Comparison of ENCODE assay signal across 17 cellular contexts in genomic region chr1:36884029-36884701, GRCh38.
DNase-seq lines count a peak whose midpoint lies in the region; ATAC-seq lines count a peak whose summit lies in the region.
"Had no signal": no experiment of that assay in that cellular context is flagged by ENCODE, and none has a peak within 500 bp of the region (broad histone marks: within the 10 kb centered on the region; RNA-seq: fewer than 3 reads in every experiment).

No MANE protein-coding gene starts in this region.

- no peak overlapping the region for H3K4me2 ChIP-seq in GM23248 (ENCODE audit: unreplicated experiment)

- no peaks in the 10 kb centered on the region for H3K27me3 Mint-ChIP-seq in activated T-helper 2 cell treated with anti-CD3 and anti-CD28 coated beads, Interferon-gamma antibody, Interleukin-2, Interleukin-4, amounts not matched to agents 10 μg/mL and 5 μg/mL and 100 μg/mL, durations not matched to agents 14 hours and 24 hours and 36 hours (ENCODE audit: low read depth)
- H3K27me3 Mint-ChIP-seq in stimulated activated memory B cell treated with anti-CD40 and anti-IgM and Interleukin-4, amounts not matched to agents 10 μg/mL and 1 μg/mL and 100 μg/mL, for 72 hours, result peaks cover 15% of the 10 kb centered on the region

- no peaks in the 10 kb centered on the region for H3K79me2 ChIP-seq in GM23248 (ENCODE audit: insufficient read depth)

- DNase-seq in NOMO-1 treated with DMSO at 0.1 percent for 48 hours (lab: John Stamatoyannopoulos, UW; ENCODE audit: unreplicated experiment) (peak; percentile 15), NOMO-1 treated with dmso at 0.1 percent for 144 hours (lab: John Stamatoyannopoulos, UW; ENCODE audit: unreplicated experiment) (no peak), H7 (peak; percentile 4), GM23248 (no peak), NCI-H1105 (lab: John Stamatoyannopoulos, UW) (no peak)
- peak; percentile 4 for DNase-seq in activated T-helper 2 cell treated with anti-CD3 and anti-CD28 coated beads, Interferon-gamma antibody, Interleukin-2, Interleukin-4, amounts not matched to agents 10 μg/mL and 5 μg/mL and 100 μg/mL, durations not matched to agents 14 hours and 24 hours and 36 hours (ENCODE audit: low spot score)
- DNase-seq: activated naive CD4-positive, alpha-beta T cell treated with Interleukin-2 at 50 U/mL for 16 hours; C1 segment of cervical spinal cord; foreskin fibroblast; kidney glomerular epithelial cell; NCI-H1092 treated with DMSO at 0.1 percent for 48 hours; upper lobe of left lung had no signal

- H3K4me1 ChIP-seq in GM23248 (ENCODE audit: insufficient read depth), result no peaks in the 10 kb centered on the region
- H3K4me1 ChIP-seq: ascending aorta, upper lobe of left lung had no signal

- no peak overlapping the region for H3K27ac Mint-ChIP-seq in activated T-helper 2 cell treated with anti-CD3 and anti-CD28 coated beads, Interferon-gamma antibody, Interleukin-2, Interleukin-4, amounts not matched to agents 10 μg/mL and 5 μg/mL and 100 μg/mL, durations not matched to agents 14 hours and 24 hours and 36 hours
- no peak overlapping the region for H3K27ac Mint-ChIP-seq in stimulated activated memory B cell treated with anti-CD40 and anti-IgM and Interleukin-4, amounts not matched to agents 10 μg/mL and 1 μg/mL and 100 μg/mL, for 72 hours
- H3K27ac Mint-ChIP-seq: stimulated activated naive CD8-positive, alpha-beta T cell treated with anti-CD3 and anti-CD28 coated beads, Interleukin-15, Interleukin-2, amounts not matched to agents 100 ng/mL and 50 ng/mL, for 24 hours had no signal

- H3K27me3 ChIP-seq in H7 (ENCODE audit: control insufficient read depth, insufficient read depth, low read length) (no peaks in the 10 kb centered on the region), GM23248 (replicated peaks; ENCODE audit: insufficient read depth) (no peaks in the 10 kb centered on the region)
- H3K27me3 ChIP-seq: ascending aorta, upper lobe of left lung had no signal

- no peaks in the 10 kb centered on the region for H3K9me3 ChIP-seq in GM23248 (ENCODE audit: low read depth)
- H3K9me3 ChIP-seq: ascending aorta, upper lobe of left lung had no signal

- H3K36me3 Mint-ChIP-seq in activated T-helper 2 cell treated with anti-CD3 and anti-CD28 coated beads, Interferon-gamma antibody, Interleukin-2, Interleukin-4, amounts not matched to agents 10 μg/mL and 5 μg/mL and 100 μg/mL, durations not matched to agents 14 hours and 24 hours and 36 hours (ENCODE audit: low read depth), result no peaks in the 10 kb centered on the region
- H3K36me3 Mint-ChIP-seq in stimulated activated memory B cell treated with anti-CD40 and anti-IgM and Interleukin-4, amounts not matched to agents 10 μg/mL and 1 μg/mL and 100 μg/mL, for 72 hours, result no peaks in the 10 kb centered on the region

- H3K9me2 ChIP-seq in GM23248 (ENCODE audit: insufficient read depth), result no peaks in the 10 kb centered on the region

- H3K27ac ChIP-seq in GM23248, result no peak overlapping the region
- H3K27ac ChIP-seq: ascending aorta, upper lobe of left lung had no signal

- no peak overlapping the region for H3K4me3 Mint-ChIP-seq in activated T-helper 2 cell treated with anti-CD3 and anti-CD28 coated beads, Interferon-gamma antibody, Interleukin-2, Interleukin-4, amounts not matched to agents 10 μg/mL and 5 μg/mL and 100 μg/mL, durations not matched to agents 14 hours and 24 hours and 36 hours (ENCODE audit: low read depth)
- H3K4me3 Mint-ChIP-seq in stimulated activated memory B cell treated with anti-CD40 and anti-IgM and Interleukin-4, amounts not matched to agents 10 μg/mL and 1 μg/mL and 100 μg/mL, for 72 hours, result no peak overlapping the region
- H3K4me3 Mint-ChIP-seq: neural crest cell; stimulated activated naive CD8-positive, alpha-beta T cell treated with anti-CD3 and anti-CD28 coated beads, Interleukin-15, Interleukin-2, amounts not matched to agents 100 ng/mL and 50 ng/mL, for 24 hours had no signal

- 17 to 23% methylated on average over 8 of the region's 8 CpGs for WGBS in GM23248 (ENCODE audit: low coverage in 1 of 2, low lambda C conversion rate in 2 of 2, missing lambda C conversion rate in 2 of 2), 2 experiments

- H3K4me3 ChIP-seq in H7 (ENCODE audit: insufficient read depth, low read depth, low read length) (no peak overlapping the region), GM23248 (no peak overlapping the region)
- H3K4me3 ChIP-seq: ascending aorta, upper lobe of left lung had no signal

- intact Hi-C loops in activated T-helper 2 cell treated with anti-CD3 and anti-CD28 coated beads, Interferon-gamma antibody, Interleukin-2, Interleukin-4, amounts not matched to agents 10 μg/mL and 5 μg/mL and 100 μg/mL, durations not matched to agents 14 hours and 24 hours and 36 hours (cut with micrococcal nuclease), result no loop called here

- H4K20me1 ChIP-seq in GM23248 (ENCODE audit: insufficient read depth), result no peaks in the 10 kb centered on the region

- no peaks in the 10 kb centered on the region for H3K9me3 Mint-ChIP-seq in activated T-helper 2 cell treated with anti-CD3 and anti-CD28 coated beads, Interferon-gamma antibody, Interleukin-2, Interleukin-4, amounts not matched to agents 10 μg/mL and 5 μg/mL and 100 μg/mL, durations not matched to agents 14 hours and 24 hours and 36 hours
- no peaks in the 10 kb centered on the region for H3K9me3 Mint-ChIP-seq in stimulated activated memory B cell treated with anti-CD40 and anti-IgM and Interleukin-4, amounts not matched to agents 10 μg/mL and 1 μg/mL and 100 μg/mL, for 72 hours
- H3K9me3 Mint-ChIP-seq: neural crest cell; stimulated activated naive CD8-positive, alpha-beta T cell treated with anti-CD3 and anti-CD28 coated beads, Interleukin-15, Interleukin-2, amounts not matched to agents 100 ng/mL and 50 ng/mL, for 24 hours had no signal

- in situ Hi-C loops in GM23248 (cut with MboI), result no loop called here

- ATAC-seq in stimulated activated memory B cell treated with anti-CD40 and anti-IgM and Interleukin-4, amounts not matched to agents 10 μg/mL and 1 μg/mL and 100 μg/mL, for 72 hours, result peak; percentile 71
- ATAC-seq in HG03571 (IDR thresholded peaks at IDR 0.05; ENCODE audit: unreplicated experiment), result no peak

- H2AFZ ChIP-seq in GM23248, result no peak overlapping the region

- no peaks in the 10 kb centered on the region for H3K4me1 Mint-ChIP-seq in activated T-helper 2 cell treated with anti-CD3 and anti-CD28 coated beads, Interferon-gamma antibody, Interleukin-2, Interleukin-4, amounts not matched to agents 10 μg/mL and 5 μg/mL and 100 μg/mL, durations not matched to agents 14 hours and 24 hours and 36 hours (ENCODE audit: low read depth)
- H3K4me1 Mint-ChIP-seq in stimulated activated memory B cell treated with anti-CD40 and anti-IgM and Interleukin-4, amounts not matched to agents 10 μg/mL and 1 μg/mL and 100 μg/mL, for 72 hours, result no peaks in the 10 kb centered on the region
- H3K4me1 Mint-ChIP-seq: neural crest cell had no signal

- no peak overlapping the region for H3K9ac ChIP-seq in GM23248

- H3K36me3 ChIP-seq in H7 (replicated peaks; ENCODE audit: control insufficient read depth, insufficient read depth, low read length) (no peaks in the 10 kb centered on the region), GM23248 (ENCODE audit: low read depth) (no peaks in the 10 kb centered on the region)
- H3K36me3 ChIP-seq: ascending aorta, upper lobe of left lung had no signal

- H3F3A ChIP-seq in GM23248 (ENCODE audit: insufficient read depth), result no peaks in the 10 kb centered on the region

Comparison
In these comparisons a context has a peak if more than half of its experiments do, and no peak if none do; other contexts are left out.
1. DNase-seq: peak in NOMO-1 treated with DMSO at 0.1 percent for 48 hours (single experiment), H7 (single experiment) and activated T-helper 2 cell treated with anti-CD3 and anti-CD28 coated beads, Interferon-gamma antibody, Interleukin-2, Interleukin-4, amounts not matched to agents 10 μg/mL and 5 μg/mL and 100 μg/mL, durations not matched to agents 14 hours and 24 hours and 36 hours (single experiment); none in NOMO-1 treated with dmso at 0.1 percent for 144 hours (single experiment), GM23248 (single experiment) and NCI-H1105 (single experiment).